ENCODE assay signal across 15 cellular contexts in genomic region chr2:53727921-53728320, GRCh38. TPM values are rescaled to one million over a fixed set of nuclear protein-coding genes. Genes with fewer than 3 reads are reported as not detected.
DNase-seq lines count a peak whose midpoint lies in the region; ATAC-seq and TF ChIP-seq lines count a peak whose summit lies in the region.
"Had no signal": no experiment of that assay in that cellular context is flagged by ENCODE, and none has a peak within 500 bp of the region (broad histone marks: within the 10 kb centered on the region; RNA-seq: fewer than 3 reads in every experiment).

No MANE protein-coding gene starts in this region.

- no peaks in the 10 kb centered on the region for H3K27me3 Mint-ChIP-seq in H9 (ENCODE audit: low read depth)
- no peaks in the 10 kb centered on the region for H3K27me3 Mint-ChIP-seq in endodermal cell (ENCODE audit: insufficient read depth)
- no peaks in the 10 kb centered on the region for H3K27me3 Mint-ChIP-seq in nephron (ENCODE audit: low read depth)
- H3K27me3 Mint-ChIP-seq: CD4-positive, alpha-beta memory T cell had no signal

- H3K18ac ChIP-seq in H9 (ENCODE audit: insufficient read length, low read depth, low read length), result no peak overlapping the region

- H3K36me3 ChIP-seq in endodermal cell (ENCODE audit: control insufficient read depth, insufficient read depth, low read length), result peaks cover 18% of the 10 kb centered on the region
- H3K36me3 ChIP-seq: HAP-1 had no signal

- H3K56ac ChIP-seq in H9 (ENCODE audit: insufficient read length, low read depth, low read length), result no peak overlapping the region

- H3K27ac ChIP-seq in H9 (ENCODE audit: insufficient read length, low read depth, low read length) (no peak overlapping the region), endodermal cell (ENCODE audit: low read depth, low read length) (no peak overlapping the region)

- H3K79me1 ChIP-seq in H9 (ENCODE audit: insufficient read depth, low read depth, low read length, poor library complexity, severe bottlenecking), result no peaks in the 10 kb centered on the region

- H3K4me3 Mint-ChIP-seq in H9 (no peak overlapping the region), endodermal cell (no peak overlapping the region), nephron (no peak overlapping the region)
- H3K4me3 Mint-ChIP-seq: CD14-positive monocyte; CD4-positive, alpha-beta memory T cell had no signal

- H4K5ac ChIP-seq in H9 (ENCODE audit: insufficient read length, low read depth, low read length), result no peak overlapping the region

- H3K4me1 Mint-ChIP-seq in H9, result peaks cover 9% of the 10 kb centered on the region in 2 experiments
- H3K4me1 Mint-ChIP-seq in endodermal cell, result peaks cover 7% of the 10 kb centered on the region
- H3K4me1 Mint-ChIP-seq in nephron, result no peaks in the 10 kb centered on the region

- no peak overlapping the region for H2BK12ac ChIP-seq in H9 (ENCODE audit: insufficient read length, low read depth, low read length)

- no peak overlapping the region for H2AFZ ChIP-seq in H9 (ENCODE audit: low read length)

- H3K23me2 ChIP-seq in H9 (ENCODE audit: insufficient read length, low read depth, low read length, poor library complexity, severe bottlenecking), result no peaks in the 10 kb centered on the region

- H3K27ac Mint-ChIP-seq in H9, result peak overlapping the region in 2 of 3 experiments; percentile 7 to 73; a peak in 3 of 7 replicates
- peak overlapping the region; percentile 30 for H3K27ac Mint-ChIP-seq in endodermal cell
- H3K27ac Mint-ChIP-seq in nephron, result peak overlapping the region in 2 of 3 experiments; percentile 14 to 52

- no peaks in the 10 kb centered on the region for H3K79me2 ChIP-seq in H9 (ENCODE audit: insufficient read depth, low read length)

- H2BK120ac ChIP-seq in H9 (ENCODE audit: low read depth, low read length, poor library complexity, severe bottlenecking), result no peak overlapping the region

- TF ChIP-seq POLR2A in lower leg skin (IDR thresholded peaks at IDR 0.05), result no peak

- H3K4me1 ChIP-seq in H9 (ENCODE audit: insufficient read depth, low read length) (no peaks in the 10 kb centered on the region), endodermal cell (ENCODE audit: control insufficient read depth, insufficient read depth, low read length) (no peaks in the 10 kb centered on the region)
- H3K4me1 ChIP-seq: HAP-1 had no signal

- no peak overlapping the region for H3K4ac ChIP-seq in H9 (ENCODE audit: low read depth, low read length)

- H2BK20ac ChIP-seq in H9 (ENCODE audit: low read depth, low read length, poor library complexity, severe bottlenecking), result no peak overlapping the region

- H3T11ph ChIP-seq in H9 (ENCODE audit: low read length), result no peak overlapping the region

- H3K9me3 Mint-ChIP-seq in H9, result peaks cover 0 to 2% of the 10 kb centered on the region in 2 experiments; a peak in 1 of 5 replicates
- H3K9me3 Mint-ChIP-seq in endodermal cell, result peaks cover 11% of the 10 kb centered on the region
- no peaks in the 10 kb centered on the region for H3K9me3 Mint-ChIP-seq in nephron

- H2BK15ac ChIP-seq in H9 (ENCODE audit: low read depth, low read length), result no peak overlapping the region

- H3K27me3 ChIP-seq in H9 (ENCODE audit: insufficient read depth, low read length) (no peaks in the 10 kb centered on the region), endodermal cell (ENCODE audit: control insufficient read depth, insufficient read depth, low read length, poor library complexity, severe bottlenecking) (no peaks in the 10 kb centered on the region)

- H4K8ac ChIP-seq in H9 (replicated peaks; ENCODE audit: insufficient read length, low read depth, low read length), result no peak overlapping the region

- intact Hi-C loops in lower leg skin (cut with DNase I; ENCODE audit: low total_unique reads), result no loop called here

- no peak overlapping the region for H3K4me2 ChIP-seq in H9 (ENCODE audit: insufficient read depth, insufficient read length, low read length)

- H3K23ac ChIP-seq in H9 (ENCODE audit: insufficient read length, low read depth, low read length), result no peak overlapping the region

- H3K4me3 ChIP-seq in endodermal cell (ENCODE audit: low read length) (no peak overlapping the region), lower leg skin (ENCODE audit: low read depth, poor library complexity, severe bottlenecking) (no peak overlapping the region)
- H3K4me3 ChIP-seq: HAP-1 had no signal

- DNase-seq in H9 (no peak), NCI-H69 (lab: John Stamatoyannopoulos, UW) (peak; percentile 100), endodermal cell (no peak), NCI-H1092 (lab: John Stamatoyannopoulos, UW) (no peak), lower leg skin (ENCODE audit: low spot score in 2 of 2) (no peak)
- DNase-seq in stimulated activated CD4-positive, alpha-beta T cell treated with anti-CD3 and anti-CD28 coated beads, Interleukin-4, amount 100 ng/mL, for 24 hours, result no peak
- DNase-seq: AML-193; CD4-positive, alpha-beta memory T cell; DMS153; DMS79; GDM1 had no signal

- peaks cover 15 to 27% (median 25%) of the 10 kb centered on the region in 3 experiments; a peak in 6 of 7 replicates for H3K36me3 Mint-ChIP-seq in H9 (ENCODE audit: insufficient read depth in 1 of 3, low read depth in 3 of 3)
- peaks cover 62% of the 10 kb centered on the region for H3K36me3 Mint-ChIP-seq in endodermal cell (ENCODE audit: low read depth)
- H3K36me3 Mint-ChIP-seq in nephron (ENCODE audit: low read depth), result peaks cover 71% of the 10 kb centered on the region

- no peaks in the 10 kb centered on the region for H3K9me3 ChIP-seq in H9 (ENCODE audit: control insufficient read depth, low read depth, low read length)
- peaks cover 18% of the 10 kb centered on the region for H3K9me3 ChIP-seq in endodermal cell (ENCODE audit: control insufficient read depth, low read length)
- H3K9me3 ChIP-seq: HAP-1 had no signal

- H2BK5ac ChIP-seq in H9 (ENCODE audit: insufficient read length, low read length), result no peak overlapping the region

- ATAC-seq in HG03159 (IDR thresholded peaks at IDR 0.05; ENCODE audit: unreplicated experiment), result no peak

- no peak overlapping the region for H3K9ac ChIP-seq in H9 (ENCODE audit: extremely low read depth, insufficient read length, low read length)
- no peak overlapping the region for H3K9ac ChIP-seq in endodermal cell (ENCODE audit: extremely low read depth, low read length, poor library complexity, severe bottlenecking)

- TF ChIP-seq CTCF in H9 (conservative IDR thresholded peaks at IDR 0.05) (no peak), endodermal cell (conservative IDR thresholded peaks at IDR 0.05) (no peak), nephron (IDR thresholded peaks at IDR 0.05; ENCODE audit: unreplicated experiment in 3 of 3) (no peak), lower leg skin (IDR thresholded peaks at IDR 0.05) (no peak)

- no peak overlapping the region for H4K91ac ChIP-seq in H9 (ENCODE audit: insufficient read length, low read depth, low read length)

- H2AK5ac ChIP-seq in H9 (ENCODE audit: insufficient read length, low read length), result no peak overlapping the region

- WGBS in H9 (ENCODE audit: extremely low coverage, insufficient read length, low lambda C conversion rate), result no CpG with 5 or more reads among the region's 3 CpGs
- WGBS in endodermal cell (ENCODE audit: insufficient coverage in 1 of 2, insufficient read length in 1 of 2), 2 experiments, result 88 to 91% methylated on average over 1 to 3 of the region's 3 CpGs
- 92 to 100% methylated on average over 3 of the region's 3 CpGs for WGBS in lower leg skin, 2 donors

- no peak overlapping the region for H3K14ac ChIP-seq in H9 (ENCODE audit: insufficient read depth, low read length)

- H4K20me1 ChIP-seq in H9 (ENCODE audit: control insufficient read depth, insufficient read depth, insufficient read length), result no peaks in the 10 kb centered on the region

RNA-seq across cellular contexts. Expression of gene CHAC2, which starts 39.7 kb away (rescaled TPM):
- total RNA-seq in H9 (2021), result 10.7 and 11.3 TPM in 2 replicates
- 1 to 10 TPM; 3.6 to 4.8 TPM for total RNA-seq in endodermal cell
- polyA plus RNA-seq in endodermal cell (2013, experiment 1 of 2), result 8.2 TPM
- 8.8 TPM for polyA plus RNA-seq in endodermal cell (2013, experiment 2 of 2)
- 1 to 10 TPM in 3 of 4 donors, under 1 TPM in 1; 0.76 to 1.9 (median 1.4) TPM for total RNA-seq in lower leg skin

RNA-seq across cellular contexts. Expression of gene ASB3, which starts 58.8 kb away (rescaled TPM):
- total RNA-seq in H9 (2021), result 23.1 and 25.5 TPM in 2 replicates
- 10 to 100 TPM; 37.9 to 40.3 TPM for total RNA-seq in endodermal cell
- 26.4 TPM for polyA plus RNA-seq in endodermal cell (2013, experiment 1 of 2)
- polyA plus RNA-seq in endodermal cell (2013, experiment 2 of 2), result 23.3 TPM
- 10 to 100 TPM; 11.0 to 21.1 (median 17.6) TPM for total RNA-seq in lower leg skin

RNA-seq across cellular contexts. Expression of gene ERLEC1, which starts 58.9 kb away (rescaled TPM):
- 21.6 and 23.3 TPM in 2 replicates for total RNA-seq in H9 (2021)
- 10 to 100 TPM; 33.4 to 38.4 TPM for total RNA-seq in endodermal cell
- 44.8 TPM for polyA plus RNA-seq in endodermal cell (2013, experiment 1 of 2)
- polyA plus RNA-seq in endodermal cell (2013, experiment 2 of 2), result 45.3 TPM
- total RNA-seq in lower leg skin, result 10 to 100 TPM; 15.6 to 60.1 (median 30.7) TPM
